8 cellular contexts compared by ENCODE assay signal in genomic region chr7:149716007-149716931, GRCh38. TPM values are rescaled to one million over a fixed set of nuclear protein-coding genes. Genes with fewer than 3 reads are reported as not detected.
DNase-seq lines count a peak whose midpoint lies in the region; ATAC-seq and TF ChIP-seq lines count a peak whose summit lies in the region.

No MANE protein-coding gene starts in this region.

- H3K27ac ChIP-seq in parathyroid adenoma, result peak overlapping the region; percentile 60

- H3K4me1 ChIP-seq in parathyroid adenoma, result peaks cover 7% of the 10 kb centered on the region

- H3K9me3 ChIP-seq in parathyroid adenoma (ENCODE audit: control insufficient read depth, low read length), result peaks cover 3% of the 10 kb centered on the region

- TF ChIP-seq CTCF in epithelial cell of esophagus (IDR thresholded peaks at IDR 0.05; ENCODE audit: insufficient read depth, low read depth, low read length, missing control alignments), result no peak
- no peak for TF ChIP-seq CTCF in parathyroid adenoma (IDR thresholded peaks at IDR 0.05)

- H3K27me3 ChIP-seq in parathyroid adenoma (ENCODE audit: control insufficient read depth, insufficient read depth, low read length), result no peaks in the 10 kb centered on the region

- H3K4me3 ChIP-seq in epithelial cell of esophagus (ENCODE audit: low read length), result peak overlapping the region; percentile 67
- no peak overlapping the region for H3K4me3 ChIP-seq in parathyroid adenoma (ENCODE audit: low read depth, low read length)

- peak; percentile 37 for DNase-seq in DMS53 (lab: John Stamatoyannopoulos, UW)
- DNase-seq in OCI-M1 (lab: John Stamatoyannopoulos, UW), result peak; percentile 2
- DNase-seq in epithelial cell of esophagus (ENCODE audit: low read depth), result peak; percentile 93
- DNase-seq in H4 (ENCODE audit: low spot score), result no peak
- DNase-seq in GDM1 (lab: John Stamatoyannopoulos, UW), result no peak
- no peak for DNase-seq in NOMO-1 treated with DMSO at 0.1 percent for 48 hours (lab: John Stamatoyannopoulos, UW; ENCODE audit: unreplicated experiment)

- ATAC-seq in GM21381 (IDR thresholded peaks at IDR 0.05; ENCODE audit: unreplicated experiment), result no peak

- H3K36me3 ChIP-seq in parathyroid adenoma (ENCODE audit: control insufficient read depth, insufficient read depth, low read length), result no peaks in the 10 kb centered on the region

- no peaks in the 10 kb centered on the region for H3K79me2 ChIP-seq in parathyroid adenoma

- no peak overlapping the region for H3K4me2 ChIP-seq in parathyroid adenoma (ENCODE audit: low read length)

- H3K9ac ChIP-seq in parathyroid adenoma, result no peak overlapping the region

- H2AFZ ChIP-seq in parathyroid adenoma, result peak overlapping the region; percentile 70

RNA-seq across cellular contexts. Expression of gene ZNF467, which starts 57.1 kb away (rescaled TPM):
- 1.1 and 3.0 TPM in 2 replicates for total RNA-seq in H4 (2014; rRNA removed; shearing (Covaris generic))

Comparison
In these comparisons a context has a peak if more than half of its experiments do, and no peak if none do; other contexts are left out.
1. DNase-seq: peak in DMS53 (single experiment), OCI-M1 (single experiment) and epithelial cell of esophagus (single experiment); none in H4 (single experiment), GDM1 (single experiment) and NOMO-1 treated with DMSO at 0.1 percent for 48 hours (single experiment).